17 cellular contexts compared by ENCODE assay signal in genomic region chr3:119279844-119280243, GRCh38. TPM values are rescaled to one million over a fixed set of nuclear protein-coding genes. Genes with fewer than 3 reads are reported as not detected.
DNase-seq lines count a peak whose midpoint lies in the region; ATAC-seq, FAIRE-seq and TF ChIP-seq lines count a peak whose summit lies in the region.
"Had no signal": no experiment of that assay in that cellular context is flagged by ENCODE, and none has a peak within 500 bp of the region (broad histone marks: within the 10 kb centered on the region; RNA-seq: fewer than 3 reads in every experiment).

No MANE protein-coding gene starts in this region.

- TF ChIP-seq CTCF in kidney (IDR thresholded peaks at IDR 0.05; ENCODE audit: borderline replicate concordance, extremely low read depth, insufficient read depth) (no peak), upper lobe of left lung (IDR thresholded peaks at IDR 0.05) (no peak), H9 (conservative IDR thresholded peaks at IDR 0.05) (no peak)

- no peaks in the 10 kb centered on the region for H3K79me2 ChIP-seq in H9 (ENCODE audit: insufficient read depth, low read length)

- H3K27ac ChIP-seq in kidney (ENCODE audit: low read depth in 2 of 2, low read length in 2 of 2) (peak overlapping the region; percentile 7 to 34), rectal smooth muscle tissue (ENCODE audit: low read depth, low read length) (peak overlapping the region; percentile 46), upper lobe of left lung (peak overlapping the region; percentile 67 to 85 (median 81)), H9 (ENCODE audit: insufficient read length, low read depth, low read length) (no peak overlapping the region)
- H3K27ac ChIP-seq: pancreas had no signal

- H3K27me3 ChIP-seq in rectal smooth muscle tissue (ENCODE audit: control insufficient read depth, insufficient read depth, low read length) (no peaks in the 10 kb centered on the region), upper lobe of left lung (no peaks in the 10 kb centered on the region), H9 (ENCODE audit: insufficient read depth, low read length) (no peaks in the 10 kb centered on the region)
- H3K27me3 ChIP-seq: MG63, pancreas had no signal

- no peaks in the 10 kb centered on the region for H3K23me2 ChIP-seq in H9 (ENCODE audit: insufficient read length, low read depth, low read length, poor library complexity, severe bottlenecking)

- H3K4me1 Mint-ChIP-seq in H9, result peaks cover 12 to 13% of the 10 kb centered on the region in 2 experiments
- H3K4me1 Mint-ChIP-seq: B cell had no signal

- no peak for TF ChIP-seq EP300 in upper lobe of left lung (IDR thresholded peaks at IDR 0.05)

- H3K27me3 Mint-ChIP-seq in H9 (ENCODE audit: low read depth), result no peaks in the 10 kb centered on the region
- H3K27me3 Mint-ChIP-seq: B cell had no signal

- intact Hi-C loops in kidney (cut with DNase I), result no loop called here

- H3K4me3 Mint-ChIP-seq in H9, result no peak overlapping the region
- H3K4me3 Mint-ChIP-seq: activated CD8-positive, alpha-beta T cell treated with anti-CD3 and anti-CD28 coated beads, Interleukin-2, amount 10 ng/mL, durations not matched to agents 7 days and 5 days; activated T-helper 1 cell treated with anti-CD3 and anti-CD28 coated beads, Interleukin-12 subunit alpha, Interleukin-12 subunit beta, Interleukin-2, Interleukin-4 antibody, amounts not matched to agents 30 ng/mL and 10 ng/mL and 1 ng/mL, durations not matched to agents 14 hours and 24 hours and 36 hours; B cell; endodermal cell had no signal

- H3K36me3 ChIP-seq in kidney (ENCODE audit: control insufficient read depth in 1 of 2, insufficient read depth in 2 of 2, low read length in 2 of 2), result no peaks in the 10 kb centered on the region
- H3K36me3 ChIP-seq in rectal smooth muscle tissue (ENCODE audit: control insufficient read depth, insufficient read depth, low read length), result no peaks in the 10 kb centered on the region
- H3K36me3 ChIP-seq in upper lobe of left lung, result no peaks in the 10 kb centered on the region
- H3K36me3 ChIP-seq: MG63, pancreas had no signal

- WGBS in upper lobe of left lung, 2 donors, result 35 to 72% methylated on average over 2 to 3 of the region's 3 CpGs
- WGBS in H9 (ENCODE audit: extremely low coverage, insufficient read length, low lambda C conversion rate), result no CpG with 5 or more reads among the region's 3 CpGs

- no peaks in the 10 kb centered on the region for H4K20me1 ChIP-seq in H9 (ENCODE audit: control insufficient read depth, insufficient read depth, insufficient read length)

- no peaks in the 10 kb centered on the region for H3K79me1 ChIP-seq in H9 (ENCODE audit: insufficient read depth, low read depth, low read length, poor library complexity, severe bottlenecking)

- H2BK5ac ChIP-seq in H9 (ENCODE audit: insufficient read length, low read length), result no peak overlapping the region

- no peak overlapping the region for H3K18ac ChIP-seq in H9 (ENCODE audit: insufficient read length, low read depth, low read length)

- no peak overlapping the region for H2AFZ ChIP-seq in H9 (ENCODE audit: low read length)

- no peak overlapping the region for H3K27ac Mint-ChIP-seq in H9
- H3K27ac Mint-ChIP-seq: activated CD8-positive, alpha-beta T cell treated with anti-CD3 and anti-CD28 coated beads, Interleukin-2, amount 10 ng/mL, durations not matched to agents 7 days and 5 days; activated T-helper 1 cell treated with anti-CD3 and anti-CD28 coated beads, Interleukin-12 subunit alpha, Interleukin-12 subunit beta, Interleukin-2, Interleukin-4 antibody, amounts not matched to agents 30 ng/mL and 10 ng/mL and 1 ng/mL, durations not matched to agents 14 hours and 24 hours and 36 hours; B cell had no signal

- no peak overlapping the region for H3K4ac ChIP-seq in H9 (ENCODE audit: low read depth, low read length)

- no peak overlapping the region for H2BK20ac ChIP-seq in H9 (ENCODE audit: low read depth, low read length, poor library complexity, severe bottlenecking)

- H2AK5ac ChIP-seq in H9 (ENCODE audit: insufficient read length, low read length), result no peak overlapping the region

- peak; percentile 47 for DNase-seq in dermis blood vessel endothelial cell
- DNase-seq in kidney, result no peak
- DNase-seq in upper lobe of left lung, result no peak
- DNase-seq in H9, result no peak
- DNase-seq: activated CD8-positive, alpha-beta T cell treated with anti-CD3 and anti-CD28 coated beads, Interleukin-2, amount 10 ng/mL, durations not matched to agents 7 days and 5 days; Calu3; endodermal cell; MG63; NCI-H1694 treated with DMSO at 0.1 percent for 48 hours; pancreas; SHP77; stimulated activated naive CD4-positive, alpha-beta T cell treated with Interleukin-2 at 50 U/mL for 16 hours had no signal

- H3K9ac ChIP-seq in kidney (ENCODE audit: low read length in 2 of 2) (no peak overlapping the region), rectal smooth muscle tissue (ENCODE audit: low read length) (no peak overlapping the region), H9 (ENCODE audit: extremely low read depth, insufficient read length, low read length) (no peak overlapping the region)

- no peak overlapping the region for H2BK120ac ChIP-seq in H9 (ENCODE audit: low read depth, low read length, poor library complexity, severe bottlenecking)

- H4K5ac ChIP-seq in H9 (ENCODE audit: insufficient read length, low read depth, low read length), result no peak overlapping the region

- H3K4me2 ChIP-seq in H9 (ENCODE audit: insufficient read depth, insufficient read length, low read length), result no peak overlapping the region

- H3K4me3 ChIP-seq in kidney (ENCODE audit: low read length in 2 of 2), result no peak overlapping the region
- H3K4me3 ChIP-seq in rectal smooth muscle tissue (ENCODE audit: low read length), result no peak overlapping the region
- no peak overlapping the region for H3K4me3 ChIP-seq in upper lobe of left lung
- H3K4me3 ChIP-seq: MG63, pancreas had no signal

- H3K56ac ChIP-seq in H9 (ENCODE audit: insufficient read length, low read depth, low read length), result no peak overlapping the region

- no peak overlapping the region for H3T11ph ChIP-seq in H9 (ENCODE audit: low read length)

- H2BK15ac ChIP-seq in H9 (ENCODE audit: low read depth, low read length), result no peak overlapping the region

- no peak for TF ChIP-seq POLR2A in upper lobe of left lung (IDR thresholded peaks at IDR 0.05)

- peaks cover 26 to 30% of the 10 kb centered on the region in 2 experiments for H3K9me3 Mint-ChIP-seq in H9

- H3K9me3 ChIP-seq in kidney (ENCODE audit: control insufficient read depth in 1 of 2, low read length in 2 of 2), result peaks cover 0 to 8% of the 10 kb centered on the region in 2 donors
- peaks cover 0 to 17% (median 7%) of the 10 kb centered on the region in 4 donors for H3K9me3 ChIP-seq in upper lobe of left lung
- peaks cover 7% of the 10 kb centered on the region for H3K9me3 ChIP-seq in H9 (ENCODE audit: control insufficient read depth, low read depth, low read length)
- H3K9me3 ChIP-seq: pancreas had no signal

- no peak overlapping the region for H3K14ac ChIP-seq in H9 (ENCODE audit: insufficient read depth, low read length)

- H3K4me1 ChIP-seq in kidney (ENCODE audit: control insufficient read depth in 1 of 2, insufficient read depth in 1 of 2, low read depth in 1 of 2, low read length in 2 of 2), result peaks cover 4 to 5% of the 10 kb centered on the region in 2 donors
- H3K4me1 ChIP-seq in rectal smooth muscle tissue (ENCODE audit: control insufficient read depth, insufficient read depth, low read length), result no peaks in the 10 kb centered on the region
- peaks cover 12 to 27% (median 17%) of the 10 kb centered on the region in 4 donors for H3K4me1 ChIP-seq in upper lobe of left lung
- no peaks in the 10 kb centered on the region; the same call in 1 of the 2 replicates for H3K4me1 ChIP-seq in H9 (ENCODE audit: insufficient read depth, low read length)
- H3K4me1 ChIP-seq: pancreas had no signal

- FAIRE-seq in kidney (lab: Jason Lieb, UNC), result no peak
- FAIRE-seq: pancreas had no signal

- no peak overlapping the region for H4K8ac ChIP-seq in H9 (replicated peaks; ENCODE audit: insufficient read length, low read depth, low read length)

- H2BK12ac ChIP-seq in H9 (ENCODE audit: insufficient read length, low read depth, low read length), result no peak overlapping the region

- no peak overlapping the region for H3K23ac ChIP-seq in H9 (ENCODE audit: insufficient read length, low read depth, low read length)

- ATAC-seq in upper lobe of left lung (ENCODE audit: low FRiP score in 2 of 2) (no peak), HG02884 (IDR thresholded peaks at IDR 0.05; ENCODE audit: unreplicated experiment) (no peak), HG03196 (IDR thresholded peaks at IDR 0.05; ENCODE audit: unreplicated experiment) (no peak)
- ATAC-seq: activated CD8-positive, alpha-beta T cell treated with anti-CD3 and anti-CD28 coated beads, Interleukin-2, amount 10 ng/mL, durations not matched to agents 7 days and 5 days had no signal

- H3K36me3 Mint-ChIP-seq in H9 (ENCODE audit: insufficient read depth in 1 of 3, low read depth in 3 of 3), result peaks cover 15 to 29% (median 16%) of the 10 kb centered on the region in 3 experiments

- H4K91ac ChIP-seq in H9 (ENCODE audit: insufficient read length, low read depth, low read length), result no peak overlapping the region

RNA-seq across cellular contexts. Expression of gene ARHGAP31, which starts 14.3 kb away (rescaled TPM):
- 51.7 and 64.1 TPM in 2 replicates for total RNA-seq in dermis blood vessel endothelial cell
- 28.7 TPM for total RNA-seq in kidney
- polyA plus RNA-seq in kidney (ENCODE audit: insufficient read depth, low read depth, low replicate concordance), result 3.2 TPM
- 10 to 100 TPM; 47.1 to 91.0 (median 66.2) TPM for total RNA-seq in upper lobe of left lung
- total RNA-seq in H9 (2021), result 2.2 and 2.4 TPM in 2 replicates

RNA-seq across cellular contexts. Expression of gene B4GALT4, which starts 39.2 kb away (rescaled TPM):
- 4.2 and 9.0 TPM in 2 replicates for total RNA-seq in dermis blood vessel endothelial cell
- total RNA-seq in kidney, result 23.1 TPM
- 29.9 TPM for polyA plus RNA-seq in kidney (ENCODE audit: insufficient read depth, low read depth, low replicate concordance)
- 10 to 100 TPM in 5 of 6 donors, 1 to 10 TPM in 1; 7.3 to 24.3 (median 16.6) TPM for total RNA-seq in upper lobe of left lung
- total RNA-seq in H9 (2021), result 43.3 and 46.5 TPM in 2 replicates
